ENCODE assay signal across 8 cellular contexts in genomic region chr2:128090909-128091690, GRCh38. TPM values are rescaled to one million over a fixed set of nuclear protein-coding genes. Genes with fewer than 3 reads are reported as not detected.
DNase-seq lines count a peak whose midpoint lies in the region; ATAC-seq and TF ChIP-seq lines count a peak whose summit lies in the region.

TSS of gene UGGT1 (plus strand) at chr2:128091200. CDS start at chr2:128091358, 158 bp downstream.

- peak; percentile 48 to 95 (median 88) for DNase-seq in C1 segment of cervical spinal cord (lab: John Stamatoyannopoulos, UW)
- peak; percentile 86 for DNase-seq in NCI-H748 treated with DMSO at 0.1 percent for 48 hours (lab: John Stamatoyannopoulos, UW)
- DNase-seq in activated CD4-positive, alpha-beta T cell treated with anti-CD3 and anti-CD28 coated beads, Interleukin-2, amount 50 U/mL, for 24 hours (ENCODE audit: low read depth in 1 of 2, low spot score in 1 of 2), result peak; percentile 87 to 92
- DNase-seq in dermis blood vessel endothelial cell, result peak; percentile 99
- DNase-seq in left lung, result peak; percentile 97 to 98
- peak; percentile 89 to 90 for DNase-seq in stimulated activated CD4-positive, alpha-beta T cell treated with anti-CD3 and anti-CD28 coated beads, Interleukin-2, amount 100 ng/mL, for 48 hours

- TF ChIP-seq CTCF in left lung (IDR thresholded peaks at IDR 0.05), result no peak

- no peaks in the 10 kb centered on the region for H3K36me3 ChIP-seq in left lung

- no peaks in the 10 kb centered on the region for H3K27me3 ChIP-seq in left lung

- intact Hi-C loops in left lung (cut with DNase I), result no loop called here

- ATAC-seq in GM19372 (IDR thresholded peaks at IDR 0.05; ENCODE audit: low read depth, unreplicated experiment) (peak; percentile 92), HG03558 (IDR thresholded peaks at IDR 0.05; ENCODE audit: extremely low read depth, unreplicated experiment) (peak; percentile 85), left lung (peak; percentile 100)

- H3K4me1 ChIP-seq in left lung, result peaks cover 0 to 28% of the 10 kb centered on the region in 2 donors

- H3K4me3 ChIP-seq in left lung, result peak within 1 kb of the TSS; percentile 85 to 97

- H3K9me3 ChIP-seq in left lung, result no peaks in the 10 kb centered on the region

- H3K27ac ChIP-seq in left lung, result peak within 1 kb of the TSS; percentile 77 to 94

RNA-seq across cellular contexts. Expression of gene UGGT1, which starts in this region (rescaled TPM):
- 101 and 122 TPM in 2 replicates for total RNA-seq in dermis blood vessel endothelial cell
- 10 to 100 TPM; 55.5 to 72.0 TPM for total RNA-seq in left lung

Comparison
In these comparisons a context has a peak if more than half of its experiments do, and no peak if none do; other contexts are left out.
1. Peak in every context shown above with its lines: DNase-seq, ATAC-seq, H3K4me3 ChIP-seq and H3K27ac ChIP-seq.